Comparison of ENCODE assay signal across 8 cellular contexts in genomic region chr3:100402150-100402706, GRCh38. TPM values are rescaled to one million over a fixed set of nuclear protein-coding genes. Genes with fewer than 3 reads are reported as not detected.
DNase-seq lines count a peak whose midpoint lies in the region; ATAC-seq and TF ChIP-seq lines count a peak whose summit lies in the region.

No MANE protein-coding gene starts in this region.

- H4K20me1 ChIP-seq in OCI-LY7 (ENCODE audit: insufficient read depth, low read length), result peaks cover 13% of the 10 kb centered on the region

- peaks cover 23% of the 10 kb centered on the region for H3K4me1 ChIP-seq in OCI-LY7 (ENCODE audit: insufficient read depth, low read length, poor library complexity, severe bottlenecking)

- DNase-seq in AG10803 (ENCODE audit: low read depth), result peak; percentile 34
- no peak for DNase-seq in H7
- DNase-seq in OCI-LY7 (ENCODE audit: low spot score), result peak; percentile 27
- no peak for DNase-seq in naive B cell
- no peak for DNase-seq in mucosa of gallbladder (ENCODE audit: low spot score)
- no peak for DNase-seq in NCI-H510A (lab: John Stamatoyannopoulos, UW)

- H2AFZ ChIP-seq in OCI-LY7 (ENCODE audit: low read length), result peak overlapping the region; percentile 62; the same call in 1 of the 2 replicates

- H3K4me1 Mint-ChIP-seq in dendritic cell treated with granulocyte-macrophage colony-stimulating factor and Interleukin-4, amounts not matched to agents 40 ng/mL and 50 ng/mL, for 4 days (ENCODE audit: low read depth), result peaks cover 37% of the 10 kb centered on the region
- peaks cover 23 to 48% (median 30%) of the 10 kb centered on the region in 3 donors for H3K4me1 Mint-ChIP-seq in naive B cell

- H3K9me3 ChIP-seq in OCI-LY7 (ENCODE audit: low read length), result peaks cover 6% of the 10 kb centered on the region

- CTCF ChIA-PET in OCI-LY7 (lab: Charles Lee; ENCODE audit: unreplicated experiment), result interaction anchor here (0.6 kb wide), 1 partner anchor 1172 kb away, joined by 4 read pairs; the partner anchor contains the start of gene PCNP

- ATAC-seq in naive B cell (ENCODE audit: low read depth in 2 of 2) (no peak), HG02642 (IDR thresholded peaks at IDR 0.05; ENCODE audit: poor library complexity, unreplicated experiment) (no peak)

- peak overlapping the region; percentile 88 for H3K4me2 ChIP-seq in OCI-LY7 (ENCODE audit: low read length)

- H3K27ac Mint-ChIP-seq in dendritic cell treated with granulocyte-macrophage colony-stimulating factor and Interleukin-4, amounts not matched to agents 40 ng/mL and 50 ng/mL, for 4 days, result peak overlapping the region; percentile 98
- peak overlapping the region; percentile 91 to 99 (median 96) for H3K27ac Mint-ChIP-seq in naive B cell

- POLR2A ChIA-PET in OCI-LY7 (lab: Charles Lee), result interaction anchor here (0.7 to 2.7 kb wide), 19 partner anchors 8 to 568 kb away, joined by 3 to 13 read pairs (median 5); partner anchors contain the start of genes NIT2 and TBC1D23

- no TSS peak for BruUV-seq in OCI-LY7 (replicated peaks; lab: Mats Ljungman, UMichigan)

- peak overlapping the region; percentile 86 for H3K4me3 ChIP-seq in AG10803 (ENCODE audit: low read length)
- H3K4me3 ChIP-seq in H7 (ENCODE audit: insufficient read depth, low read depth, low read length), result peak overlapping the region; percentile 92
- peak overlapping the region; percentile 93 for H3K4me3 ChIP-seq in OCI-LY7 (ENCODE audit: low read depth, low read length, poor library complexity, severe bottlenecking)

- TF ChIP-seq CTCF in AG10803 (conservative IDR thresholded peaks at IDR 0.05; ENCODE audit: low read length) (no peak), OCI-LY7 (conservative IDR thresholded peaks at IDR 0.05; ENCODE audit: low read length) (no peak)

- intact Hi-C loops in OCI-LY7 (cut with micrococcal nuclease; ENCODE audit: unreplicated experiment), result loop anchor here (5.0 to 10.0 kb wide), 2 partner anchors 310 to 1163 kb away; partner anchors contain the start of gene TRMT10C
- intact Hi-C loops in dendritic cell treated with granulocyte-macrophage colony-stimulating factor and Interleukin-4, amounts not matched to agents 40 ng/mL and 50 ng/mL, for 4 days (cut with micrococcal nuclease), result loop anchor here (5.0 kb wide), 3 partner anchors 585 to 1170 kb away; partner anchors contain the start of genes CMSS1, PCNP and SENP7

- peaks cover 23% of the 10 kb centered on the region for H3K36me3 Mint-ChIP-seq in dendritic cell treated with granulocyte-macrophage colony-stimulating factor and Interleukin-4, amounts not matched to agents 40 ng/mL and 50 ng/mL, for 4 days (ENCODE audit: low read depth)
- H3K36me3 Mint-ChIP-seq in naive B cell, result peaks cover 0 to under 1% of the 10 kb centered on the region in 2 donors

- no peaks in the 10 kb centered on the region for H3K36me3 ChIP-seq in H7 (replicated peaks; ENCODE audit: control insufficient read depth, insufficient read depth, low read length)
- peaks cover 26% of the 10 kb centered on the region for H3K36me3 ChIP-seq in OCI-LY7 (ENCODE audit: insufficient read depth, low read length)

- H3K9me2 ChIP-seq in OCI-LY7 (ENCODE audit: insufficient read depth, low read length), result no peaks in the 10 kb centered on the region

- H3K9me3 Mint-ChIP-seq in dendritic cell treated with granulocyte-macrophage colony-stimulating factor and Interleukin-4, amounts not matched to agents 40 ng/mL and 50 ng/mL, for 4 days, result peaks cover 4% of the 10 kb centered on the region
- H3K9me3 Mint-ChIP-seq in naive B cell, result peaks cover 0 to 5% (median under 1%) of the 10 kb centered on the region in 7 donors

- no peaks in the 10 kb centered on the region for H3K27me3 Mint-ChIP-seq in dendritic cell treated with granulocyte-macrophage colony-stimulating factor and Interleukin-4, amounts not matched to agents 40 ng/mL and 50 ng/mL, for 4 days
- H3K27me3 Mint-ChIP-seq in naive B cell, result no peaks in the 10 kb centered on the region

- H3K27me3 ChIP-seq in H7 (ENCODE audit: control insufficient read depth, insufficient read depth, low read length), result no peaks in the 10 kb centered on the region

- H3K4me3 Mint-ChIP-seq in dendritic cell treated with granulocyte-macrophage colony-stimulating factor and Interleukin-4, amounts not matched to agents 40 ng/mL and 50 ng/mL, for 4 days, result peak overlapping the region; percentile 96
- H3K4me3 Mint-ChIP-seq in naive B cell, result peak overlapping the region; percentile 97 to 99 (median 98)

- peaks cover 84% of the 10 kb centered on the region for H3K79me2 ChIP-seq in OCI-LY7 (ENCODE audit: insufficient read depth, low read depth, low read length)

- H3K27ac ChIP-seq in OCI-LY7 (ENCODE audit: low read depth, low read length, poor library complexity, severe bottlenecking), result peak overlapping the region; percentile 81

RNA-seq across cellular contexts. Expression of gene LNP1, which starts 0.9 kb away (rescaled TPM):
- total RNA-seq in H7 (2014; rRNA removed; shearing (Covaris generic)), result 7.2 and 12.3 TPM in 2 replicates
- total RNA-seq in OCI-LY7 (2014; rRNA removed; shearing (Covaris generic)), result 8.8 and 8.9 TPM in 2 replicates
- total RNA-seq in OCI-LY7 (2022), result 10.8 and 12.7 TPM in 2 replicates
- polyA plus RNA-seq in naive B cell (ENCODE audit: low read depth in 6 of 6), result 1 to 10 TPM in 3 of 6 donors, under 1 TPM in 2, not detected in 1; 0.56 to 1.4 (median 1.0) TPM
- 2.4 TPM for total RNA-seq in mucosa of gallbladder

RNA-seq across cellular contexts. Expression of gene TOMM70, which starts 1.3 kb away (rescaled TPM):
- total RNA-seq in H7 (2014; rRNA removed; shearing (Covaris generic)), result 62.2 and 82.9 TPM in 2 replicates
- 41.2 and 45.7 TPM in 2 replicates for total RNA-seq in OCI-LY7 (2014; rRNA removed; shearing (Covaris generic))
- 54.5 and 54.8 TPM in 2 replicates for total RNA-seq in OCI-LY7 (2022)
- 10 to 100 TPM; 11.8 to 19.6 (median 16.3) TPM for polyA plus RNA-seq in naive B cell (ENCODE audit: low read depth in 6 of 6)
- 31.3 TPM for total RNA-seq in mucosa of gallbladder

Comparison
In these comparisons a context has a peak if more than half of its experiments do, and no peak if none do; other contexts are left out.
1. DNase-seq: peak in AG10803 (single experiment) and OCI-LY7 (single experiment); none in H7 (single experiment), naive B cell (single experiment), mucosa of gallbladder (single experiment) and NCI-H510A (single experiment).
2. Peak in every context shown above with its lines, with median percentiles within 50 percentile points of each other: H3K4me3 ChIP-seq.